ENCODE assay signal across 20 cellular contexts in the genomic region with DNA sequence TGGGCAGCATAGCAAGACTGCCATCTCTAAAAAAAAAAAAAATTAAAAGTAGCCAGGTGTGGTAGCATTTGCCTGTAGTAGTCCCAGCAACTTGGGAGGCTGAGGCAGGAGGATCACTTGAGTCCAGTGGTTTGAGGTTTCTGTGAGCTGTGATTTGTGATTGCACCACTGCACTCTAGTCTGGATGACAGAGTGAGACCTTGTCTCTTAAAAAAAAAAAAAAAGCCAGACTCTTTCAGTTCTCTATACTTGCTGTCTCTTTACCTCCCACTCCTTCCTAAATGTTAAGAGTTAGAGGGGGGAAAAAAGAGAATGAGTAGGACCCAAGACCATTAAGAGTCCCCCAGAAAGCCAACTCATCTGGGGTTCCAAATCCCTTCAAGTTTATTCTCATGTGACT. TPM values are rescaled to one million over a fixed set of nuclear protein-coding genes. Genes with fewer than 3 reads are reported as not detected.
"Had no signal": no experiment of that assay in that cellular context is flagged by ENCODE, and none has a peak within 500 bp of the region (broad histone marks: within the 10 kb centered on the region; RNA-seq: fewer than 3 reads in every experiment).

No MANE protein-coding gene starts in this region.

- H3K27me3 Mint-ChIP-seq: effector memory CD8-positive, alpha-beta T cell; memory B cell; naive B cell had no signal

- H3K36me3 ChIP-seq: uterus had no signal

- H3K9me3 Mint-ChIP-seq: activated naive CD4-positive, alpha-beta T cell treated with anti-CD3 and anti-CD28 coated beads, Interleukin-2, amount 50 U/mL, for 72 hours; effector memory CD8-positive, alpha-beta T cell; memory B cell; neural crest cell had no signal

- H3K4me1 Mint-ChIP-seq: neural crest cell had no signal

- ATAC-seq: body of pancreas; effector memory CD8-positive, alpha-beta T cell; heart right ventricle; left ventricle myocardium superior; mucosa of descending colon; stimulated activated naive CD8-positive, alpha-beta T cell treated with anti-CD3 and anti-CD28 coated beads, Interleukin-15, Interleukin-2, amounts not matched to agents 100 U/mL and 50 U/mL, for 24 hours had no signal

- H3K9me3 ChIP-seq: body of pancreas, esophagus squamous epithelium, heart right ventricle, mucosa of descending colon, tibial nerve, uterus had no signal

- H3K4me3 ChIP-seq: body of pancreas, esophagus squamous epithelium, heart right ventricle, mucosa of descending colon, tibial nerve, uterus had no signal

- H3K4me3 Mint-ChIP-seq: effector memory CD8-positive, alpha-beta T cell; memory B cell; naive B cell; neural crest cell had no signal

- H3K27me3 ChIP-seq: body of pancreas, esophagus squamous epithelium, heart right ventricle, tibial nerve, uterus had no signal

- H3K27ac ChIP-seq: body of pancreas, esophagus squamous epithelium, heart right ventricle, tibial nerve, uterus, WERI-Rb-1 had no signal

- H3K27ac Mint-ChIP-seq: effector memory CD8-positive, alpha-beta T cell had no signal

- H3K4me1 ChIP-seq: body of pancreas, esophagus squamous epithelium, uterus had no signal

- DNase-seq: activated CD4-positive, alpha-beta T cell treated with anti-CD3 and anti-CD28 coated beads, Interleukin-2, amount 50 U/mL, for 48 hours; activated gamma-delta T cell treated with Interleukin-2 at 50 U/mL for 16 hours; amygdala; body of pancreas; effector memory CD8-positive, alpha-beta T cell; esophagus squamous epithelium; heart right ventricle; kidney glomerular epithelial cell; left ventricle myocardium superior; mucosa of descending colon; naive B cell; retina; stimulated activated naive CD8-positive, alpha-beta T cell treated with anti-CD3 and anti-CD28 coated beads, Interleukin-15, Interleukin-2, amounts not matched to agents 100 U/mL and 50 U/mL, for 24 hours; substantia nigra; uterus; WERI-Rb-1 had no signal

RNA-seq across cellular contexts. Expression of a gene that starts 34.0 kb away (rescaled TPM):
- total RNA-seq: left ventricle myocardium superior, neural crest cell had no signal
